ENCODE assay signal across 9 cellular contexts in genomic region chr12:47755655-47756562, GRCh38. TPM values are rescaled to one million over a fixed set of nuclear protein-coding genes. Genes with fewer than 3 reads are reported as not detected.
DNase-seq lines count a peak whose midpoint lies in the region; ATAC-seq, FAIRE-seq and TF ChIP-seq lines count a peak whose summit lies in the region.
"Had no signal": no experiment of that assay in that cellular context is flagged by ENCODE, and none has a peak within 500 bp of the region (broad histone marks: within the 10 kb centered on the region; RNA-seq: fewer than 3 reads in every experiment).

No MANE protein-coding gene starts in this region.

- 79% methylated on average over 12 of the region's 12 CpGs for WGBS in liver
- 35% methylated on average over 12 of the region's 12 CpGs for WGBS in HepG2 (ENCODE audit: low lambda C conversion rate)

- H3K4me3 Mint-ChIP-seq in activated T-cell treated with anti-CD3 and anti-CD28 coated beads, Interleukin-2, amount 50 U/mL, for 72 hours = peak overlapping the region; percentile 61 to 69
- H3K4me3 Mint-ChIP-seq in nephron = peak overlapping the region; percentile 61 to 88 (median 86)
- H3K4me3 Mint-ChIP-seq in WTC11 = no peak overlapping the region

- POLR2A ChIA-PET in HepG2 (lab: Yijun Ruan, JAX) (no interaction called here), WTC11 (lab: Charles Lee) (no interaction called here)

- H3K4me3 ChIP-seq in liver (ENCODE audit: low read depth in 1 of 3, low read length in 3 of 3) (no peak overlapping the region), HepG2 (replicated peaks in 1 of 3; ENCODE audit: insufficient read depth in 1 of 3, low read depth in 2 of 3, low read length in 3 of 3) (no peak overlapping the region)

- no peaks in the 10 kb centered on the region for H3K36me3 Mint-ChIP-seq in activated T-cell treated with anti-CD3 and anti-CD28 coated beads, Interleukin-2, amount 50 U/mL, for 72 hours (ENCODE audit: insufficient read depth in 2 of 2)
- H3K36me3 Mint-ChIP-seq in nephron (ENCODE audit: low read depth) (no peaks in the 10 kb centered on the region), WTC11 (no peaks in the 10 kb centered on the region)

- peak overlapping the region; percentile 9 for H3K27ac Mint-ChIP-seq in activated T-cell treated with anti-CD3 and anti-CD28 coated beads, Interleukin-2, amount 50 U/mL, for 72 hours
- H3K27ac Mint-ChIP-seq in nephron = peak overlapping the region; percentile 31 to 72 (median 69)
- no peak overlapping the region for H3K27ac Mint-ChIP-seq in WTC11

- no peak for FAIRE-seq in HepG2 (lab: Jason Lieb, UNC)

- H2AFZ ChIP-seq in HepG2 (ENCODE audit: low read length) = no peak overlapping the region

- in situ Hi-C loops in HepG2 (cut with HindIII; ENCODE audit: extremely low pct_ligation_motif_present, low pct_unique_long_range_greater_than_20kb) = no loop called here

- no peak overlapping the region for H3K4me2 ChIP-seq in HepG2 (ENCODE audit: low read depth, low read length)

- CTCF ChIA-PET in HepG2 (lab: Yijun Ruan, JAX; ENCODE audit: low intra/inter-chr PET ratio, low total read pairs) (no interaction called here), WTC11 (lab: Charles Lee) (interaction anchor here (1.1 to 10.5 kb wide), 5 partner anchors 12 to 83 kb away, joined by 3 to 173 read pairs (median 67); no protein-coding TSS in a partner anchor)

- H3K27me3 ChIP-seq in liver (ENCODE audit: control insufficient read depth in 4 of 4, insufficient read depth in 4 of 4, low read length in 3 of 4) = no peaks in the 10 kb centered on the region
- peaks cover 1 to 42% of the 10 kb centered on the region in 2 experiments; a peak in 3 of 5 replicates for H3K27me3 ChIP-seq in HepG2 (ENCODE audit: control insufficient read depth in 1 of 2, insufficient read depth in 2 of 2, low read length in 2 of 2)

- H3K27ac ChIP-seq in liver (ENCODE audit: low read depth in 1 of 2, low read length in 2 of 2) (no peak overlapping the region), HepG2 (ENCODE audit: extremely low read length, insufficient read depth, low read length) (no peak overlapping the region)

- peaks cover 47% of the 10 kb centered on the region for H3K4me1 Mint-ChIP-seq in activated T-cell treated with anti-CD3 and anti-CD28 coated beads, Interleukin-2, amount 50 U/mL, for 72 hours (ENCODE audit: low read depth)
- H3K4me1 Mint-ChIP-seq in nephron = peaks cover 43% of the 10 kb centered on the region
- peaks cover 70% of the 10 kb centered on the region for H3K4me1 Mint-ChIP-seq in WTC11

- no peak for TF ChIP-seq POLR2A in HepG2 (IDR thresholded peaks at IDR 0.05; ENCODE audit: insufficient read depth in 1 of 2, low read depth in 2 of 2, low read length in 2 of 2)

- H3K36me3 ChIP-seq in liver (ENCODE audit: control insufficient read depth in 4 of 4, insufficient read depth in 3 of 4, low read depth in 1 of 4, low read length in 3 of 4) = no peaks in the 10 kb centered on the region
- no peaks in the 10 kb centered on the region for H3K36me3 ChIP-seq in HepG2 (replicated peaks in 1 of 2; ENCODE audit: control insufficient read depth in 1 of 2, insufficient read depth in 2 of 2, low read length in 2 of 2)

- peaks cover 12% of the 10 kb centered on the region for H3K27me3 Mint-ChIP-seq in activated T-cell treated with anti-CD3 and anti-CD28 coated beads, Interleukin-2, amount 50 U/mL, for 72 hours (ENCODE audit: low read depth)
- H3K27me3 Mint-ChIP-seq in nephron (ENCODE audit: low read depth) (peaks cover 4% of the 10 kb centered on the region), WTC11 (ENCODE audit: low read depth) (no peaks in the 10 kb centered on the region; the same call in 1 of the 2 replicates)

- TF ChIP-seq RAD21 in liver (IDR thresholded peaks at IDR 0.05) = no peak
- no peak for TF ChIP-seq RAD21 in HepG2 (CRISPR knock-in tag; IDR thresholded peaks at IDR 0.05)

- no TSS peak for BruUV-seq in HepG2 (replicated peaks; lab: Mats Ljungman, UMichigan)

- TF ChIP-seq CTCF in liver (IDR thresholded peaks at IDR 0.05; ENCODE audit: low read depth, low read length, missing input control) (no peak), HepG2 (CRISPR knock-in tag; IDR thresholded peaks at IDR 0.05) (no peak), nephron (IDR thresholded peaks at IDR 0.05; ENCODE audit: unreplicated experiment in 3 of 3) (no peak), WTC11 (IDR thresholded peaks at IDR 0.05) (no peak)

- H3K9me3 ChIP-seq in liver (ENCODE audit: control insufficient read depth in 4 of 4, low read length in 3 of 4) = no peaks in the 10 kb centered on the region
- H3K9me3 ChIP-seq in HepG2 (ENCODE audit: low read length) = no peaks in the 10 kb centered on the region

- no peaks in the 10 kb centered on the region for H4K20me1 ChIP-seq in HepG2 (ENCODE audit: insufficient read depth, low read length)

- no peak for DNase-seq in HepG2 (ENCODE audit: low spot score)
- DNase-seq in activated T-cell treated with anti-CD3 and anti-CD28 coated beads, Interleukin-2, amount 50 U/mL, for 72 hours = no peak
- DNase-seq in NCI-H2196 treated with DMSO at 0.1 percent for 48 hours (lab: John Stamatoyannopoulos, UW; ENCODE audit: unreplicated experiment) = no peak
- DNase-seq in WTC11 (ENCODE audit: low spot score) = no peak
- DNase-seq in posterior vena cava (ENCODE audit: low spot score) = no peak

- TF ChIP-seq EP300 in HepG2 (IDR thresholded peaks at IDR 0.05; ENCODE audit: low read depth in 2 of 2, low read length in 2 of 2) = no peak
- no peak for TF ChIP-seq EP300 in HepG2 (CRISPR knock-in tag; IDR thresholded peaks at IDR 0.05; ENCODE audit: borderline replicate concordance)

- no peaks in the 10 kb centered on the region for H3K9me3 Mint-ChIP-seq in activated T-cell treated with anti-CD3 and anti-CD28 coated beads, Interleukin-2, amount 50 U/mL, for 72 hours
- no peaks in the 10 kb centered on the region for H3K9me3 Mint-ChIP-seq in nephron
- no peaks in the 10 kb centered on the region for H3K9me3 Mint-ChIP-seq in WTC11

- intact Hi-C loops in HepG2 (cut with micrococcal nuclease; ENCODE audit: unreplicated experiment) = no loop called here
- intact Hi-C loops in posterior vena cava (cut with DNase I) = no loop called here

- H3K4me1 ChIP-seq in liver (ENCODE audit: control insufficient read depth in 4 of 4, insufficient read depth in 4 of 4, low read length in 3 of 4) (peaks cover 0 to 18% (median 9%) of the 10 kb centered on the region in 4 donors), HepG2 (ENCODE audit: insufficient read depth, low read length) (peaks cover 25% of the 10 kb centered on the region)

- no peaks in the 10 kb centered on the region for H3K79me2 ChIP-seq in HepG2 (ENCODE audit: insufficient read depth, low read length)

- no peak for ATAC-seq in HepG2
- ATAC-seq in HG02943 (IDR thresholded peaks at IDR 0.05; ENCODE audit: low read depth, unreplicated experiment) = peak; percentile 55
- peak; percentile 39 to 50 for ATAC-seq in activated T-cell treated with anti-CD3 and anti-CD28 coated beads, Interleukin-2, amount 50 U/mL, for 72 hours (replicated peaks in 1 of 2)
- ATAC-seq in WTC11 = no peak

- H3K9ac ChIP-seq in liver (ENCODE audit: low read depth in 1 of 2, low read length in 2 of 2) (no peak overlapping the region), HepG2 (ENCODE audit: insufficient read depth, low read depth, low read length) (no peak overlapping the region)

RNA-seq across cellular contexts. Expression of gene RAPGEF3, which starts 2.8 kb away (rescaled TPM):
- total RNA-seq in liver (1 to 10 TPM; 1.3 to 4.3 TPM), HepG2 (2016; rRNA removed; fragmentation: Illumina TruSeq; extraction: Trizol) (0.07 TPM in 1 of 2 replicates, not detected in the other), WTC11 (2021) (9.0 to 13.3 TPM (median 9.7 TPM) in 3 replicates), posterior vena cava (10 to 100 TPM; 18.3 to 33.5 TPM)
- polyA plus RNA-seq in liver (1 to 10 TPM; 1.3 to 1.6 TPM), HepG2 (2011; rRNA removed) (0.07 and 0.37 TPM in 2 replicates)
- total RNA-seq in HepG2 (2016; cell fraction: cytosol; rRNA removed; fragmentation: Illumina TruSeq; extraction: Trizol; ENCODE audit: low read depth) = not detected in 2 replicates
- total RNA-seq in HepG2 (2016; cell fraction: insoluble cytoplasmic fraction; rRNA removed; fragmentation: Illumina TruSeq; extraction: Trizol) = 0.09 TPM in 1 of 2 replicates, not detected in the other
- total RNA-seq in HepG2 (2016; cell fraction: membrane; rRNA removed; fragmentation: Illumina TruSeq; extraction: Trizol) = 0.03 TPM in 1 of 2 replicates, not detected in the other
- 0.40 TPM in 1 of 2 replicates, not detected in the other for total RNA-seq in HepG2 (2016; cell fraction: nucleus; rRNA removed; fragmentation: Illumina TruSeq; extraction: Trizol)
- polyA plus RNA-seq in HepG2 (2011; cell fraction: cytosol; rRNA removed) = 0.05 and 0.13 TPM in 2 replicates
- polyA plus RNA-seq in HepG2 (2011; cell fraction: nucleus; rRNA removed) = 0.56 and 0.95 TPM in 2 replicates
- polyA plus RNA-seq in HepG2 (2012) = 0.11 and 0.16 TPM in 2 replicates
- not detected in 2 replicates for polyA plus RNA-seq in HepG2 (2016; cell fraction: cytosol; fragmentation: Illumina TruSeq; extraction: Trizol; ENCODE audit: low read depth)
- polyA plus RNA-seq in HepG2 (2016; cell fraction: insoluble cytoplasmic fraction; fragmentation: Illumina TruSeq; extraction: Trizol; ENCODE audit: low read depth) = 0.17 TPM in 1 of 2 replicates, not detected in the other
- polyA plus RNA-seq in HepG2 (2016; cell fraction: membrane; fragmentation: Illumina TruSeq; extraction: Trizol; ENCODE audit: low read depth) = not detected in 2 replicates
- 0.63 TPM in 1 of 2 replicates, not detected in the other for polyA plus RNA-seq in HepG2 (2016; cell fraction: nucleus; fragmentation: Illumina TruSeq; extraction: Trizol; ENCODE audit: insufficient read depth, low read depth)
- polyA minus RNA-seq in HepG2 (2011; rRNA and poly(A)+ RNA removed; ENCODE audit: low replicate concordance) = 0.28 and 2.0 TPM in 2 replicates
- not detected in 2 replicates for polyA minus RNA-seq in HepG2 (2011; cell fraction: cytosol; rRNA and poly(A)+ RNA removed)
- polyA minus RNA-seq in HepG2 (2011; cell fraction: nucleus; rRNA and poly(A)+ RNA removed) = 0.13 and 1.1 TPM in 2 replicates
- 1 to 10 TPM in 1 of 2 donors, under 1 TPM in 1; 0.62 to 1.4 TPM for total RNA-seq in activated T-cell treated with anti-CD3 and anti-CD28 coated beads, Interleukin-2, amount 50 U/mL, for 72 hours

RNA-seq across cellular contexts. Expression of gene SLC48A1, which starts 17.1 kb away (rescaled TPM):
- total RNA-seq in liver = 10 to 100 TPM in 1 of 2 donors, 1 to 10 TPM in 1; 6.1 to 15.4 TPM
- polyA plus RNA-seq in liver = 10 to 100 TPM in 1 of 2 donors, 1 to 10 TPM in 1; 8.3 to 10.4 TPM
- 2.6 and 3.7 TPM in 2 replicates for total RNA-seq in HepG2 (2016; rRNA removed; fragmentation: Illumina TruSeq; extraction: Trizol)
- total RNA-seq in HepG2 (2016; cell fraction: cytosol; rRNA removed; fragmentation: Illumina TruSeq; extraction: Trizol; ENCODE audit: low read depth) = 2.3 and 3.1 TPM in 2 replicates
- 2.3 and 3.4 TPM in 2 replicates for total RNA-seq in HepG2 (2016; cell fraction: insoluble cytoplasmic fraction; rRNA removed; fragmentation: Illumina TruSeq; extraction: Trizol)
- total RNA-seq in HepG2 (2016; cell fraction: membrane; rRNA removed; fragmentation: Illumina TruSeq; extraction: Trizol) = 5.0 and 6.3 TPM in 2 replicates
- 2.5 and 2.6 TPM in 2 replicates for total RNA-seq in HepG2 (2016; cell fraction: nucleus; rRNA removed; fragmentation: Illumina TruSeq; extraction: Trizol)
- 2.2 and 3.1 TPM in 2 replicates for polyA plus RNA-seq in HepG2 (2011; rRNA removed)
- 2.4 and 2.6 TPM in 2 replicates for polyA plus RNA-seq in HepG2 (2011; cell fraction: cytosol; rRNA removed)
- polyA plus RNA-seq in HepG2 (2011; cell fraction: nucleus; rRNA removed) = 3.1 and 4.1 TPM in 2 replicates
- polyA plus RNA-seq in HepG2 (2012) = 2.1 and 3.5 TPM in 2 replicates
- polyA plus RNA-seq in HepG2 (2016; cell fraction: cytosol; fragmentation: Illumina TruSeq; extraction: Trizol; ENCODE audit: low read depth) = 3.8 and 3.9 TPM in 2 replicates
- 2.6 and 3.2 TPM in 2 replicates for polyA plus RNA-seq in HepG2 (2016; cell fraction: insoluble cytoplasmic fraction; fragmentation: Illumina TruSeq; extraction: Trizol; ENCODE audit: low read depth)
- 6.3 and 6.9 TPM in 2 replicates for polyA plus RNA-seq in HepG2 (2016; cell fraction: membrane; fragmentation: Illumina TruSeq; extraction: Trizol; ENCODE audit: low read depth)
- polyA plus RNA-seq in HepG2 (2016; cell fraction: nucleus; fragmentation: Illumina TruSeq; extraction: Trizol; ENCODE audit: insufficient read depth, low read depth) = 5.6 and 6.3 TPM in 2 replicates
- 5.7 and 45.5 TPM in 2 replicates for polyA minus RNA-seq in HepG2 (2011; rRNA and poly(A)+ RNA removed; ENCODE audit: low replicate concordance)
- polyA minus RNA-seq in HepG2 (2011; cell fraction: cytosol; rRNA and poly(A)+ RNA removed) = 1.5 and 2.1 TPM in 2 replicates
- 1.7 and 2.8 TPM in 2 replicates for polyA minus RNA-seq in HepG2 (2011; cell fraction: nucleus; rRNA and poly(A)+ RNA removed)
- total RNA-seq in activated T-cell treated with anti-CD3 and anti-CD28 coated beads, Interleukin-2, amount 50 U/mL, for 72 hours = 10 to 100 TPM; 14.6 to 15.2 TPM
- 13.5 to 16.8 TPM (median 13.8 TPM) in 3 replicates for total RNA-seq in WTC11 (2021)
- 10 to 100 TPM; 28.5 to 33.8 TPM for total RNA-seq in posterior vena cava

RNA-seq across cellular contexts. Expression of gene ENDOU, which starts 30.6 kb away (rescaled TPM):
- total RNA-seq in liver = under 1 TPM in 1 of 2 donors, not detected in 1; 0.25 TPM
- not detected for polyA plus RNA-seq in liver
- not detected in 2 replicates for total RNA-seq in HepG2 (2016; rRNA removed; fragmentation: Illumina TruSeq; extraction: Trizol)
- total RNA-seq in HepG2 (2016; cell fraction: cytosol; rRNA removed; fragmentation: Illumina TruSeq; extraction: Trizol; ENCODE audit: low read depth) = not detected in 2 replicates
- not detected in 2 replicates for total RNA-seq in HepG2 (2016; cell fraction: insoluble cytoplasmic fraction; rRNA removed; fragmentation: Illumina TruSeq; extraction: Trizol)
- total RNA-seq in HepG2 (2016; cell fraction: membrane; rRNA removed; fragmentation: Illumina TruSeq; extraction: Trizol) = not detected in 2 replicates
- total RNA-seq in HepG2 (2016; cell fraction: nucleus; rRNA removed; fragmentation: Illumina TruSeq; extraction: Trizol) = not detected in 2 replicates
- polyA plus RNA-seq in HepG2 (2011; rRNA removed) = not detected in 2 replicates
- polyA plus RNA-seq in HepG2 (2011; cell fraction: cytosol; rRNA removed) = not detected in 2 replicates
- polyA plus RNA-seq in HepG2 (2011; cell fraction: nucleus; rRNA removed) = not detected in 2 replicates
- not detected in 2 replicates for polyA plus RNA-seq in HepG2 (2012)
- polyA plus RNA-seq in HepG2 (2016; cell fraction: cytosol; fragmentation: Illumina TruSeq; extraction: Trizol; ENCODE audit: low read depth) = not detected in 2 replicates
- not detected in 2 replicates for polyA plus RNA-seq in HepG2 (2016; cell fraction: insoluble cytoplasmic fraction; fragmentation: Illumina TruSeq; extraction: Trizol; ENCODE audit: low read depth)
- polyA plus RNA-seq in HepG2 (2016; cell fraction: membrane; fragmentation: Illumina TruSeq; extraction: Trizol; ENCODE audit: low read depth) = not detected in 2 replicates
- polyA plus RNA-seq in HepG2 (2016; cell fraction: nucleus; fragmentation: Illumina TruSeq; extraction: Trizol; ENCODE audit: insufficient read depth, low read depth) = not detected in 2 replicates
- polyA minus RNA-seq in HepG2 (2011; rRNA and poly(A)+ RNA removed; ENCODE audit: low replicate concordance) = not detected in 2 replicates
- not detected in 2 replicates for polyA minus RNA-seq in HepG2 (2011; cell fraction: cytosol; rRNA and poly(A)+ RNA removed)
- not detected in 2 replicates for polyA minus RNA-seq in HepG2 (2011; cell fraction: nucleus; rRNA and poly(A)+ RNA removed)
- under 1 TPM; 0.26 to 0.44 TPM for total RNA-seq in activated T-cell treated with anti-CD3 and anti-CD28 coated beads, Interleukin-2, amount 50 U/mL, for 72 hours
- not detected in 3 replicates for total RNA-seq in WTC11 (2021)
- 1 to 10 TPM in 1 of 2 donors, under 1 TPM in 1; 0.38 to 1.7 TPM for total RNA-seq in posterior vena cava
- total RNA-seq: myocyte had no signal

RNA-seq across cellular contexts. Expression of gene RPAP3, which starts 50.1 kb away (rescaled TPM):
- total RNA-seq in liver = 1 to 10 TPM; 7.9 to 8.1 TPM
- polyA plus RNA-seq in liver = 1 to 10 TPM; 5.5 to 8.0 TPM
- total RNA-seq in HepG2 (2016; rRNA removed; fragmentation: Illumina TruSeq; extraction: Trizol) = 32.8 and 54.2 TPM in 2 replicates
- 1.8 and 2.4 TPM in 2 replicates for total RNA-seq in HepG2 (2016; cell fraction: cytosol; rRNA removed; fragmentation: Illumina TruSeq; extraction: Trizol; ENCODE audit: low read depth)
- total RNA-seq in HepG2 (2016; cell fraction: insoluble cytoplasmic fraction; rRNA removed; fragmentation: Illumina TruSeq; extraction: Trizol) = 32.6 and 56.0 TPM in 2 replicates
- total RNA-seq in HepG2 (2016; cell fraction: membrane; rRNA removed; fragmentation: Illumina TruSeq; extraction: Trizol) = 6.0 and 7.0 TPM in 2 replicates
- total RNA-seq in HepG2 (2016; cell fraction: nucleus; rRNA removed; fragmentation: Illumina TruSeq; extraction: Trizol) = 20.5 and 22.8 TPM in 2 replicates
- polyA plus RNA-seq in HepG2 (2011; rRNA removed) = 6.0 and 8.8 TPM in 2 replicates
- polyA plus RNA-seq in HepG2 (2011; cell fraction: cytosol; rRNA removed) = 2.6 and 4.0 TPM in 2 replicates
- polyA plus RNA-seq in HepG2 (2011; cell fraction: nucleus; rRNA removed) = 2.1 and 4.0 TPM in 2 replicates
- polyA plus RNA-seq in HepG2 (2012) = 12.7 and 13.8 TPM in 2 replicates
- polyA plus RNA-seq in HepG2 (2016; cell fraction: cytosol; fragmentation: Illumina TruSeq; extraction: Trizol; ENCODE audit: low read depth) = 1.9 and 2.4 TPM in 2 replicates
- polyA plus RNA-seq in HepG2 (2016; cell fraction: insoluble cytoplasmic fraction; fragmentation: Illumina TruSeq; extraction: Trizol; ENCODE audit: low read depth) = 54.9 and 56.4 TPM in 2 replicates
- 4.1 and 4.9 TPM in 2 replicates for polyA plus RNA-seq in HepG2 (2016; cell fraction: membrane; fragmentation: Illumina TruSeq; extraction: Trizol; ENCODE audit: low read depth)
- polyA plus RNA-seq in HepG2 (2016; cell fraction: nucleus; fragmentation: Illumina TruSeq; extraction: Trizol; ENCODE audit: insufficient read depth, low read depth) = 28.1 and 29.6 TPM in 2 replicates
- polyA minus RNA-seq in HepG2 (2011; rRNA and poly(A)+ RNA removed; ENCODE audit: low replicate concordance) = 1.6 and 3.1 TPM in 2 replicates
- polyA minus RNA-seq in HepG2 (2011; cell fraction: cytosol; rRNA and poly(A)+ RNA removed) = 6.3 and 6.5 TPM in 2 replicates
- polyA minus RNA-seq in HepG2 (2011; cell fraction: nucleus; rRNA and poly(A)+ RNA removed) = 25.4 and 29.5 TPM in 2 replicates
- 10 to 100 TPM; 34.4 to 36.0 TPM for total RNA-seq in activated T-cell treated with anti-CD3 and anti-CD28 coated beads, Interleukin-2, amount 50 U/mL, for 72 hours
- 34.4 to 44.3 TPM (median 40.6 TPM) in 3 replicates for total RNA-seq in WTC11 (2021)
- 10 to 100 TPM; 23.2 to 24.0 TPM for total RNA-seq in posterior vena cava

Comparison
In these comparisons a context has a peak if more than half of its experiments do, and no peak if none do; other contexts are left out.
1. ATAC-seq: peak in HG02943 (single experiment) and activated T-cell treated with anti-CD3 and anti-CD28 coated beads, Interleukin-2, amount 50 U/mL, for 72 hours (2 of 2); none in HepG2 (single experiment) and WTC11 (single experiment).